Comparison of ENCODE assay signal across 8 cellular contexts in the genomic region with DNA sequence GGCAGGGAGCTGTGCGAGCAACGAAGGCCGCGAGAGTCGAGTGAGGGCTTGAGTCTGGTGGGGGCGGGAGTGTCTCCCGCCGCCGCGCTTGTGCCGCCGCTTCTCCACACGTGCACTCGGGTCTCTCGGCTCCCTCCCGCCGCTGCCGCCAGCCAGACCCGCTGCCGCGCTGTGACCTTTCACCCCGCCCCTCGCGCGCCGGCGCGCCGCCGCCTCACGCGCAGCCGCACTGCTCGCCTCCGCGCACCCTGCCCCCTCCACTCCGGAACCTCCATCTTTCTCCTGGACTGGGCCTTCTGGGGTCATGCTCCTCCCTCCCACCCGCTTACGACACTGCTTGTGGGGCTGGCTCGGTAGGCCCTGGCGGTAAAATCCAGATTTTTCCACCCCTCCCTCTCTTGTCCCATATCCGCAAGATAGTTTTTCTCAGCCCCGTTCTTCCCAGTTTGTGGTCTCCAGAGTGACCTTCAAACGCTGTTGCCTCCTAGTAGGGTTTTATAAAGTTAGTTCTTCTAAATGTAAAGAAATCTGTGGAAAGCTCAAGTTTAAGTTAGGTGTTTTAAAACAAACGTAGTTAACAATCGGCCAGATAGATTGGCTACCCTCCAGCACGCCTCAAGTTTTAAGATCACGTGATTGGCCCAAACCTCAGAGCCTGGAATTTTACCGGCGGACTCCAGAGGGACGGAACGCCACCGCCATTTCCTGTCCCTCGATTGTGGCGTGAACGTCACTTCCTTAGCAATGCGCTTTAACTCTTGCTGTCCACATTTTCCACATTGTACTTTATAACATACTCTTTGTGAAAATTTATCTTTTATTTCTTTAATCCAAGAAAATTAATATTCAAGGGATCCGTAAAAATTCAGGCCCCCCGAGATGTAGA. TPM values are rescaled to one million over a fixed set of nuclear protein-coding genes. Genes with fewer than 3 reads are reported as not detected.
DNase-seq lines count a peak whose midpoint lies in the region; ATAC-seq and TF ChIP-seq lines count a peak whose summit lies in the region.

A gene (minus strand): TSS at position 181 of the 886 bp plus-strand sequence. CDS start 300 bp downstream, outside the sequence.

- TF ChIP-seq CTCF in left lung (IDR thresholded peaks at IDR 0.05), result no peak

- no peaks in the 10 kb centered on the region for H3K27me3 ChIP-seq in BLaER1
- H3K27me3 ChIP-seq in left lung, result no peaks in the 10 kb centered on the region

- no peaks in the 10 kb centered on the region; the same call in 1 of the 2 replicates for H3K36me3 ChIP-seq in BLaER1
- H3K36me3 ChIP-seq in left lung, result no peaks in the 10 kb centered on the region

- H3K9ac ChIP-seq in BLaER1, result peak within 1 kb of the TSS; percentile 87

- DNase-seq in NCI-H82 (lab: John Stamatoyannopoulos, UW) (peak; percentile 99), dermis blood vessel endothelial cell (peak; percentile 97), left lung (peak; percentile 96 to 97)
- DNase-seq in activated CD4-positive, alpha-beta T cell treated with anti-CD3 and anti-CD28 coated beads, Interleukin-2, amount 50 U/mL, for 48 hours, result peak; percentile 94 to 96
- peak; percentile 90 for DNase-seq in stimulated activated CD4-positive, alpha-beta T cell treated with anti-CD3 and anti-CD28 coated beads, Interleukin-2, amount 100 ng/mL, for 48 hours

- peak within 1 kb of the TSS; percentile 87 for H3K4me2 ChIP-seq in BLaER1

- ATAC-seq in GM19372 (IDR thresholded peaks at IDR 0.05; ENCODE audit: low read depth, unreplicated experiment) (peak; percentile 48), HG03565 (IDR thresholded peaks at IDR 0.05; ENCODE audit: unreplicated experiment) (peak; percentile 31), left lung (peak; percentile 88)

- H3K4me3 ChIP-seq in BLaER1 (peak within 1 kb of the TSS; percentile 86), left lung (peak within 1 kb of the TSS; percentile 81 to 89)

- no peaks in the 10 kb centered on the region for H3K9me3 ChIP-seq in BLaER1
- no peaks in the 10 kb centered on the region for H3K9me3 ChIP-seq in left lung

- intact Hi-C loops in left lung (cut with DNase I), result no loop called here

- H3K4me1 ChIP-seq in BLaER1, result peaks cover 50% of the 10 kb centered on the region
- H3K4me1 ChIP-seq in left lung, result peaks cover 20 to 71% of the 10 kb centered on the region in 2 donors

- peaks cover 42% of the 10 kb centered on the region for H4K20me1 ChIP-seq in BLaER1

- peak within 1 kb of the TSS; percentile 98 for H3K27ac ChIP-seq in BLaER1
- H3K27ac ChIP-seq in left lung, result peak within 1 kb of the TSS; percentile 97 to 99

RNA-seq across cellular contexts. Expression of the gene that starts here (rescaled TPM):
- total RNA-seq in dermis blood vessel endothelial cell (200 and 201 TPM in 2 replicates), left lung (100 to 1,000 TPM in 1 of 2 donors, 10 to 100 TPM in 1; 96.9 to 132 TPM)

Comparison
In these comparisons a context has a peak if more than half of its experiments do, and no peak if none do; other contexts are left out.
1. Peak in every context shown above with its lines: DNase-seq, ATAC-seq, H3K4me3 ChIP-seq and H3K27ac ChIP-seq.
2. ATAC-seq: peak in every context shown above with its lines; median percentile 88 in left lung; 48 in GM19372; 31 in HG03565.